ENCODE assay signal across 9 cellular contexts in the genomic region with DNA sequence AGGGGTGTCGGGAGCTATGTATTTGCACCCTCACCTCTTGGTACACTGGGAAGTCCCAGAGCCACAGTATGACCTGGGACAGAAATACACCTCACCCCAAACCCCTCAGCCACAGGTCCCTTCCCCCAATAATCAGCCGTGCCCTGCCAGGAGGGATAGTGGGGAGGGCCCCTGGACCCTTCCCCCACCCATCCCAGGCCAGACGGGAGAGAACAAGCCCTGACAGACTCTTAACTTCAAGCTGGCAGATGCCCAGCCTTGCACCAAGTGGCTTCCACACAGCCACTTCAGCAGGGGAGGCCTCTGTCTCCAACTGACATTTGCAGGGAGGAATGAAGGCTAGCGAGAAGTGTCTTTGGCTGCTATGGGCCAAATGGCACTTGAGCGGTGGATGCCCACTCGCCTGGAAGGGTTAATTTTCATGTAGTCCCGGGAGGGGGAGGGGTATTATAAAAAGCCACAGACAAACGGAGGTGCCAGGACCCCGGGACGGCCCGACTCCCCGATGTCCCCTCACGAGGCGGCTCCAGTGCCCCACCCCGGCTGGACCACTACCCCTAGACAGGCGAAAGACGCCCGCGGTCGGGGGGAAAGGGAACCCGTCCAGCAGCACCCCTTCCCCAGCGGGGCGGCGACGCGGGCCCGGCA.
DNase-seq lines count a peak whose midpoint lies in the region; TF ChIP-seq lines count a peak whose summit lies in the region.
"Had no signal": no experiment of that assay in that cellular context is flagged by ENCODE, and none has a peak within 500 bp of the region (broad histone marks: within the 10 kb centered on the region; RNA-seq: fewer than 3 reads in every experiment).

No MANE protein-coding gene starts in this region.

- peak overlapping the region; percentile 32 for H3K4me3 ChIP-seq in epithelial cell of esophagus (ENCODE audit: low read length)
- peak overlapping the region; percentile 56 to 81 for H3K4me3 ChIP-seq in muscle layer of duodenum (ENCODE audit: low read depth in 1 of 2, low read length in 2 of 2)

- peak overlapping the region; percentile 68 for H3K27ac ChIP-seq in muscle layer of duodenum (ENCODE audit: low read length)
- H3K27ac ChIP-seq: HL-60 had no signal

- no peaks in the 10 kb centered on the region for H3K27me3 ChIP-seq in muscle layer of duodenum (ENCODE audit: low read depth, low read length)

- no peaks in the 10 kb centered on the region for H3K9me3 ChIP-seq in muscle layer of duodenum (ENCODE audit: control insufficient read depth in 1 of 2, low read length in 2 of 2)

- TF ChIP-seq CTCF in epithelial cell of esophagus (IDR thresholded peaks at IDR 0.05; ENCODE audit: insufficient read depth, low read depth, low read length, missing control alignments) = no peak
- no peak for TF ChIP-seq CTCF in GM10266 (IDR thresholded peaks at IDR 0.05; ENCODE audit: control insufficient read depth, insufficient read depth, low read depth, missing control alignments)

- DNase-seq in DMS 273 treated with DMSO at 0.1 percent for 48 hours (lab: John Stamatoyannopoulos, UW) = peak; percentile 64
- DNase-seq in NCI-H510A treated with DMSO at 0.1 percent for 48 hours (lab: John Stamatoyannopoulos, UW) = peak; percentile 4
- peak; percentile 38 for DNase-seq in epithelial cell of esophagus (ENCODE audit: low read depth)
- no peak for DNase-seq in foreskin melanocyte
- no peak for DNase-seq in epidermal melanocyte (ENCODE audit: insufficient read length, low spot score)
- DNase-seq in GM10266 (ENCODE audit: extremely low spot score) = no peak
- no peak for DNase-seq in NCI-H1930 (lab: John Stamatoyannopoulos, UW)

- peaks cover 12 to 26% of the 10 kb centered on the region in 2 donors for H3K4me1 ChIP-seq in muscle layer of duodenum (ENCODE audit: control insufficient read depth in 1 of 2, insufficient read depth in 2 of 2, low read length in 2 of 2)

- H3K36me3 ChIP-seq in muscle layer of duodenum (ENCODE audit: control insufficient read depth in 1 of 2, insufficient read depth in 2 of 2, low read length in 2 of 2) = peaks cover 0 to 4% of the 10 kb centered on the region in 2 donors

Comparison
In these comparisons a context has a peak if more than half of its experiments do, and no peak if none do; other contexts are left out.
1. DNase-seq: peak in DMS 273 treated with DMSO at 0.1 percent for 48 hours (single experiment), NCI-H510A treated with DMSO at 0.1 percent for 48 hours (single experiment) and epithelial cell of esophagus (single experiment); none in foreskin melanocyte (single experiment), epidermal melanocyte (single experiment), GM10266 (single experiment) and NCI-H1930 (0 of 2).